ENCODE assay signal across 9 cellular contexts in the genomic region with DNA sequence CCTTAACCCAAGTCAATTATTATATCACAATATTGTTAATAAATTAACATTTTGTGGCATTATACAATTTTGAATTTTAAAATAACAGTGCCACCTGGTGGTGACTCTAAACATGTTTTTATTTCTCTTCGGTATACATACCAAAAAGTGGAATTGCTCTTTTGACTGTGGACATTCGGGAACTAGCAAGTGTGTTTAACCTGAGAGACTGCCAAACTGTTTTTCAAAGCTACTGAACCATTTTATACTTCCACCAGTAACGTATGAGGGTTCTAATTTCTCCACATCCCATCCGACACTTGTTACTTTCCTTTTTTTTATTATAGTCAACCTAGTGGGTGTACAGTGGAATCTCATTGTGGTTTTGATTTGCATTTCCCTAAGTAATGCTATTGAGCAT. TPM values are rescaled to one million over a fixed set of nuclear protein-coding genes. Genes with fewer than 3 reads are reported as not detected.
DNase-seq lines count a peak whose midpoint lies in the region; ATAC-seq and TF ChIP-seq lines count a peak whose summit lies in the region.
"Had no signal": no experiment of that assay in that cellular context is flagged by ENCODE, and none has a peak within 500 bp of the region (broad histone marks: within the 10 kb centered on the region; RNA-seq: fewer than 3 reads in every experiment).

No MANE protein-coding gene starts in this region.

- H3K4me1 ChIP-seq in adrenal gland (replicated peaks in 1 of 2) (no peaks in the 10 kb centered on the region), tibial nerve (peaks cover 0 to 5% (median 0%) of the 10 kb centered on the region in 4 donors)

- no peaks in the 10 kb centered on the region for H3K36me3 ChIP-seq in adrenal gland (replicated peaks in 1 of 2)
- H3K36me3 ChIP-seq in tibial nerve, result no peaks in the 10 kb centered on the region

- H3K9me3 ChIP-seq in adrenal gland (replicated peaks in 1 of 3), result no peaks in the 10 kb centered on the region
- H3K9me3 ChIP-seq in tibial nerve, result peaks cover 0 to 5% (median 0%) of the 10 kb centered on the region in 4 donors

- intact Hi-C loops in adrenal gland (cut with DNase I), result no loop called here

- no peak overlapping the region for H3K4me3 ChIP-seq in adrenal gland
- no peak overlapping the region for H3K4me3 ChIP-seq in tibial nerve

- DNase-seq in NCI-H1436 (lab: John Stamatoyannopoulos, UW) (peak; percentile 12), NCI-H1436 treated with DMSO at 0.1 percent for 48 hours (lab: John Stamatoyannopoulos, UW) (no peak), NCI-H1694 treated with DMSO at 0.1 percent for 48 hours (lab: John Stamatoyannopoulos, UW) (peak; percentile 38), adrenal gland (no peak), iPS-NIHi11 (ENCODE audit: low spot score) (peak; percentile 29), tibial nerve (ENCODE audit: low spot score in 2 of 2) (peak in 1 of 2 donors; percentile 34), retina (no peak)
- DNase-seq: right cardiac atrium had no signal

- WGBS in adrenal gland, 4 donors, result 12 to 15% (median 14%) methylated on average over 4 of the region's 4 CpGs
- 8 to 12% methylated on average over 4 of the region's 4 CpGs for WGBS in tibial nerve, 2 donors

- no peak for TF ChIP-seq EP300 in tibial nerve (IDR thresholded peaks at IDR 0.05)

- TF ChIP-seq CTCF in adrenal gland (IDR thresholded peaks at IDR 0.05), result peak; percentile 56 to 75 (median 62)
- TF ChIP-seq CTCF in tibial nerve (IDR thresholded peaks at IDR 0.05), result peak; percentile 28 to 74 (median 53)

- TF ChIP-seq POLR2A in adrenal gland (IDR thresholded peaks at IDR 0.05) (no peak), tibial nerve (IDR thresholded peaks at IDR 0.05) (no peak)

- ATAC-seq in GM19324 (IDR thresholded peaks at IDR 0.05; ENCODE audit: low FRiP score, unreplicated experiment), result no peak

- H3K27me3 ChIP-seq in adrenal gland (no peaks in the 10 kb centered on the region), tibial nerve (no peaks in the 10 kb centered on the region)

- H3K27ac ChIP-seq in adrenal gland (no peak overlapping the region), tibial nerve (no peak overlapping the region)

RNA-seq across cellular contexts. Expression of a gene that starts 18.3 kb away (rescaled TPM):
- total RNA-seq in adrenal gland (100 to 1,000 TPM in 2 of 8 donors, 10 to 100 TPM in 6; 60.3 to 102 (median 85.2) TPM), tibial nerve (10 to 100 TPM; 34.1 to 48.9 (median 37.7) TPM)
- polyA plus RNA-seq in adrenal gland, result 100 to 1,000 TPM in 1 of 3 donors, 10 to 100 TPM in 2; 43.8 to 127 (median 51.6) TPM

RNA-seq across cellular contexts. Expression of a gene that starts 28.2 kb away (rescaled TPM):
- total RNA-seq in adrenal gland, result 10 to 100 TPM; 21.6 to 56.6 (median 42.6) TPM
- polyA plus RNA-seq in adrenal gland, result 10 to 100 TPM in 1 of 3 donors, 1 to 10 TPM in 2; 4.4 to 15.2 (median 6.3) TPM
- 10 to 100 TPM; 25.9 to 46.5 (median 31.8) TPM for total RNA-seq in tibial nerve

Comparison
In these comparisons a context has a peak if more than half of its experiments do, and no peak if none do; other contexts are left out.
1. DNase-seq: peak in NCI-H1436 (single experiment), NCI-H1694 treated with DMSO at 0.1 percent for 48 hours (single experiment) and iPS-NIHi11 (single experiment); none in NCI-H1436 treated with DMSO at 0.1 percent for 48 hours (single experiment), adrenal gland (0 of 7) and retina (single experiment).